ENCODE assay signal across 19 cellular contexts in the genomic region with DNA sequence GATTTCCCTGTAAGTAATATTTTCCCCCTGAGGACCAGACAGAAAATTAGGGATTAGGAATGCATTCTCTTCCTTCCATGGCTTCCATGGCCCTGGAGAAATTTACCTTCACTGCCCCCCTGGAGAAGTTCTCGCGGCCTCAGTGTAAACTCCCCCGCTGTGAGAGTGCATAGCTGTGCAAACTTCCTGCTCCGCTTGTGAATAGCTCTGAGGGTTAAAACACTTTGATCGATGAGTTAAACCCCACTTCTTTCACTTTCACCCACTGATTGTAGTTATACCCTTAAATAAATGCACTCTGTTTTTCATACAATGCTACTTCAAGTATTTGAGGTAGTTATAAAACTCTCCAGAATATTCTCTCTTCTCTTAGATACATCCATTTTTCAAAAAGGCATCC.
DNase-seq lines count a peak whose midpoint lies in the region; ATAC-seq, FAIRE-seq and TF ChIP-seq lines count a peak whose summit lies in the region.
"Had no signal": no experiment of that assay in that cellular context is flagged by ENCODE, and none has a peak within 500 bp of the region (broad histone marks: within the 10 kb centered on the region; RNA-seq: fewer than 3 reads in every experiment).

No MANE protein-coding gene starts in this region.

- ATAC-seq in GM21619 (IDR thresholded peaks at IDR 0.05; ENCODE audit: unreplicated experiment) (peak; percentile 53), T-cell (replicated peaks in 1 of 4) (peak in 3 of 4 experiments; percentile 33 to 59 (median 45)), HG03097 (IDR thresholded peaks at IDR 0.05; ENCODE audit: low FRiP score, unreplicated experiment) (no peak), left lung (no peak), Right ventricle myocardium superior (ENCODE audit: poor library complexity) (no peak)
- ATAC-seq: HCT116 had no signal

- H3K9me3 Mint-ChIP-seq in T-cell: no peaks in the 10 kb centered on the region
- H3K9me3 Mint-ChIP-seq: CD4-positive, alpha-beta T cell; IgD-negative memory B cell had no signal

- no peak for TF ChIP-seq POLR2A in GM12892 (IDR thresholded peaks at IDR 0.05; ENCODE audit: low read depth, low read length)

- H3K27me3 Mint-ChIP-seq in T-cell: no peaks in the 10 kb centered on the region
- H3K27me3 Mint-ChIP-seq: IgD-negative memory B cell had no signal

- H3K4me3 ChIP-seq in left lung: no peak overlapping the region
- H3K4me3 ChIP-seq: smooth muscle cell, thoracic aorta had no signal

- no peaks in the 10 kb centered on the region for H3K27me3 ChIP-seq in left lung

- no peak overlapping the region for H3K4me3 Mint-ChIP-seq in T-cell
- H3K4me3 Mint-ChIP-seq: CD4-positive, alpha-beta T cell; IgD-negative memory B cell had no signal

- no peaks in the 10 kb centered on the region for H3K36me3 ChIP-seq in left lung
- H3K36me3 ChIP-seq: thoracic aorta had no signal

- peak; percentile 80 for FAIRE-seq in GM12892 (lab: Jason Lieb, UNC)

- H3K27ac Mint-ChIP-seq in T-cell: peak overlapping the region in 1 of 2 donors; percentile 50
- H3K27ac Mint-ChIP-seq: CD4-positive, alpha-beta T cell; IgD-negative memory B cell had no signal

- H3K27ac ChIP-seq in left lung: no peak overlapping the region
- H3K27ac ChIP-seq: thoracic aorta had no signal

- CTCF ChIA-PET in T-cell (lab: Charles Lee): no interaction called here

- intact Hi-C loops in left lung (cut with DNase I) (no loop called here), Right ventricle myocardium superior (cut with DNase I) (no loop called here)

- H3K4me1 ChIP-seq in left lung: no peaks in the 10 kb centered on the region

- DNase-seq in COLO668 (lab: John Stamatoyannopoulos, UW; ENCODE audit: unreplicated experiment) (peak; percentile 23), GM12892 (ENCODE audit: insufficient read length) (peak; percentile 43), T-cell (no peak), left lung (no peak), Right ventricle myocardium superior (no peak)
- DNase-seq: CD4-positive, alpha-beta T cell; effector CD4-positive, alpha-beta T cell; foreskin melanocyte; GF-D8; midbrain; NCI-H1105 treated with DMSO at 0.1 percent for 48 hours; NCI-H524 treated with DMSO at 0.1 percent for 48 hours; T1000 had no signal

- no peaks in the 10 kb centered on the region for H3K9me3 ChIP-seq in left lung
- H3K9me3 ChIP-seq: thoracic aorta had no signal

- POLR2A ChIA-PET in T-cell (lab: Charles Lee): no interaction called here

- H3K36me3 Mint-ChIP-seq in T-cell: no peaks in the 10 kb centered on the region
- H3K36me3 Mint-ChIP-seq: IgD-negative memory B cell had no signal

- H3K4me1 Mint-ChIP-seq in T-cell: peaks cover 5 to 17% (median 17%) of the 10 kb centered on the region in 3 donors

- TF ChIP-seq CTCF in left lung (IDR thresholded peaks at IDR 0.05): no peak

Comparison
In these comparisons a context has a peak if more than half of its experiments do, and no peak if none do; other contexts are left out.
1. DNase-seq: peak in COLO668 (single experiment) and GM12892 (single experiment); none in T-cell (0 of 34), left lung (0 of 2) and Right ventricle myocardium superior (single experiment).
2. ATAC-seq: peak in GM21619 (single experiment) and T-cell (3 of 4); none in HG03097 (single experiment), left lung (single experiment) and Right ventricle myocardium superior (single experiment).